Comparison of ENCODE assay signal across 7 cellular contexts in the genomic region with DNA sequence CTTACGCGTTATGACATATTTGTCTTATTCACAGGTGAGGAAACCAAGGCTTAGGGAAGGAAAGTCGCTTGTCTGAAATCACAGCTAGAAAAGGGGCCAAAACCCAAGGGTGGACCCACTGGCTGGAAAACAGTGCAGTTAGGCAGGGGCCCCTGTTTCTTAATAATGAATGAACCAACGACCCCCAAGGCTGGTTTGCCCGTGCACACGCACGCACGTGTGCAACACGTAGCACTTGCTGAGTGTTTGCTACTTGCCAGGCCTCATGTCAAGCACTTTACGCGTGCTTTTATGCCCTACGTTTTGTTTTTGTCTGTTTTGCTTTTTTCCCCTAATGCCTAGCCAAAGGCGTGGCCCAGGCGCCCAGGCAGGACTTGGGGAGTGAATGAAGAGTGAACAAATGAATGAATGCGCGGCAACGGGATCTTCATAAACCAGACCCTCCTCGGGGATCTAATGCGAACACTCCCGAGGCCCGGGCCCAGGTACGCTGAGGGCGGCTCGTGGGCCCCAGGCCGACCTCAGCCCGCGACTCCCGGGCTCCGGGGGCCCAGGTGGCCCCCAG. TPM values are rescaled to one million over a fixed set of nuclear protein-coding genes. Genes with fewer than 3 reads are reported as not detected.
DNase-seq lines count a peak whose midpoint lies in the region; ATAC-seq, FAIRE-seq and TF ChIP-seq lines count a peak whose summit lies in the region.

No MANE protein-coding gene starts in this region.

- DNase-seq in GM12892 (ENCODE audit: insufficient read length), result no peak
- DNase-seq in body of pancreas, result peak in 1 of 4 donors; percentile 12
- DNase-seq in right lobe of liver, result no peak
- peak; percentile 12 to 14 for DNase-seq in thyroid gland
- no peak for DNase-seq in AG20443 (ENCODE audit: low spot score)

- TF ChIP-seq CTCF in body of pancreas (IDR thresholded peaks at IDR 0.05), result no peak
- no peak for TF ChIP-seq CTCF in right lobe of liver (IDR thresholded peaks at IDR 0.05)
- no peak for TF ChIP-seq CTCF in thyroid gland (IDR thresholded peaks at IDR 0.05)

- H3K4me3 ChIP-seq in body of pancreas (peak overlapping the region; percentile 65 to 99), right lobe of liver (peak overlapping the region; percentile 70 to 98 (median 86)), thyroid gland (replicated peaks in 1 of 3) (peak overlapping the region; percentile 40 to 97 (median 43))

- intact Hi-C loops in body of pancreas (cut with DNase I) (no loop called here), right lobe of liver (cut with DNase I) (no loop called here), thyroid gland (cut with DNase I) (no loop called here)

- H3K4me1 ChIP-seq in body of pancreas, result peaks cover 21% of the 10 kb centered on the region
- H3K4me1 ChIP-seq in right lobe of liver, result peaks cover 0 to 27% (median under 1%) of the 10 kb centered on the region in 4 donors
- H3K4me1 ChIP-seq in thyroid gland, result peaks cover 8 to 12% of the 10 kb centered on the region in 2 donors

- TF ChIP-seq POLR2A in GM12892 (IDR thresholded peaks at IDR 0.05; ENCODE audit: low read depth, low read length) (no peak), body of pancreas (IDR thresholded peaks at IDR 0.05) (no peak), right lobe of liver (IDR thresholded peaks at IDR 0.05) (no peak), thyroid gland (IDR thresholded peaks at IDR 0.05) (no peak)

- ATAC-seq in body of pancreas (no peak), right lobe of liver (peak in 2 of 4 donors; percentile 10 to 15), GM19035 (IDR thresholded peaks at IDR 0.05; ENCODE audit: unreplicated experiment) (no peak)

- H3K36me3 ChIP-seq in KOPT-K1 (ENCODE audit: insufficient read depth, low read length), result no peaks in the 10 kb centered on the region
- H3K36me3 ChIP-seq in body of pancreas (replicated peaks in 1 of 2; ENCODE audit: insufficient read depth in 1 of 2, low read depth in 2 of 2), result no peaks in the 10 kb centered on the region
- H3K36me3 ChIP-seq in right lobe of liver, result no peaks in the 10 kb centered on the region
- H3K36me3 ChIP-seq in thyroid gland, result no peaks in the 10 kb centered on the region

- H3K27me3 ChIP-seq in body of pancreas, result no peaks in the 10 kb centered on the region
- no peaks in the 10 kb centered on the region for H3K27me3 ChIP-seq in right lobe of liver
- H3K27me3 ChIP-seq in thyroid gland, result no peaks in the 10 kb centered on the region

- 21 to 29% methylated on average over 17 to 29 of the region's 29 CpGs for WGBS in body of pancreas, 2 donors
- 28% methylated on average over 23 of the region's 29 CpGs for WGBS in right lobe of liver (ENCODE audit: insufficient coverage, low coverage, low lambda C conversion rate, missing lambda C conversion rate)
- WGBS in thyroid gland, 2 donors, result 19 to 21% methylated on average over 28 of the region's 29 CpGs

- H3K27ac ChIP-seq in KOPT-K1 (ENCODE audit: low read depth, low read length, poor library complexity, severe bottlenecking) (peak overlapping the region; percentile 83), body of pancreas (peak overlapping the region in 3 of 4 donors; percentile 76 to 85 (median 77)), right lobe of liver (no peak overlapping the region), thyroid gland (no peak overlapping the region)

- FAIRE-seq in GM12892 (lab: Jason Lieb, UNC), result peak; percentile 68

- H3K9me3 ChIP-seq in KOPT-K1 (ENCODE audit: insufficient read depth, low read length, poor library complexity, severe bottlenecking), result no peaks in the 10 kb centered on the region
- H3K9me3 ChIP-seq in body of pancreas, result no peaks in the 10 kb centered on the region
- H3K9me3 ChIP-seq in right lobe of liver, result no peaks in the 10 kb centered on the region
- H3K9me3 ChIP-seq in thyroid gland, result no peaks in the 10 kb centered on the region

RNA-seq across cellular contexts. Expression of a gene that starts 0.6 kb away (rescaled TPM):
- polyA plus RNA-seq in GM12892 (2012; ENCODE audit: missing spikeins), result 83.1 TPM
- total RNA-seq in body of pancreas (10 to 100 TPM; 24.6 to 32.3 TPM), right lobe of liver (10 to 100 TPM; 41.5 to 53.2 (median 44.6) TPM), thyroid gland (10 to 100 TPM; 63.0 to 98.4 (median 70.9) TPM)

RNA-seq across cellular contexts. Expression of a gene that starts 50.9 kb away (rescaled TPM):
- polyA plus RNA-seq in GM12892 (2012; ENCODE audit: missing spikeins), result 11.3 TPM
- 10 to 100 TPM; 39.7 to 50.8 TPM for total RNA-seq in body of pancreas
- 10 to 100 TPM; 20.1 to 31.3 (median 21.9) TPM for total RNA-seq in right lobe of liver
- total RNA-seq in thyroid gland, result 100 to 1,000 TPM in 1 of 4 donors, 10 to 100 TPM in 3; 61.7 to 107 (median 78.0) TPM

Comparison
In these comparisons a context has a peak if more than half of its experiments do, and no peak if none do; other contexts are left out.
1. DNase-seq: peak in thyroid gland (2 of 2); none in GM12892 (single experiment), right lobe of liver (0 of 3) and AG20443 (single experiment).
2. H3K27ac ChIP-seq: peak in KOPT-K1 (single experiment) and body of pancreas (3 of 4); none in right lobe of liver (0 of 3) and thyroid gland (0 of 3).
3. Peak in every context shown above with its lines, with median percentiles within 50 percentile points of each other: H3K4me3 ChIP-seq.